26 cellular contexts compared by ENCODE assay signal in genomic region chr14:74404435-74404834, GRCh38. TPM values are rescaled to one million over a fixed set of nuclear protein-coding genes. Genes with fewer than 3 reads are reported as not detected.
A peak's percentile ranks its signal among the peaks of the same experiment; 100 is the strongest.
DNase-seq lines count a peak whose midpoint lies in the region; ATAC-seq, FAIRE-seq and TF ChIP-seq lines count a peak whose summit lies in the region.
"Had no signal": no experiment of that assay in that cellular context is flagged by ENCODE, and none has a peak within 500 bp of the region (broad histone marks: within the 10 kb centered on the region; RNA-seq: fewer than 3 reads in every experiment).

No MANE protein-coding gene starts in this region.

- no peak overlapping the region for H2BK120ac ChIP-seq in IMR-90 (ENCODE audit: low read depth, low read length)

- no peaks in the 10 kb centered on the region for H3K36me3 Mint-ChIP-seq in stimulated activated effector memory CD8-positive, alpha-beta T cell treated with anti-CD3 and anti-CD28 coated beads, Interleukin-12 subunit alpha, Interleukin-12 subunit beta, amount 100 ng/mL, for 72 hours
- H3K36me3 Mint-ChIP-seq: CD8-positive, alpha-beta T cell had no signal

- H3K4me3 ChIP-seq in BLaER1 (no peak overlapping the region), IMR-90 (ENCODE audit: insufficient read depth, low read depth, low read length) (no peak overlapping the region), kidney (ENCODE audit: low read length in 2 of 2) (no peak overlapping the region)

- H3K18ac ChIP-seq in IMR-90 (ENCODE audit: low read depth, low read length): no peak overlapping the region

- H3K9ac ChIP-seq in BLaER1: 0 out of 2 replicates have a peak overlapping the region, but pooled peaks have one; percentile 28
- no peak overlapping the region for H3K9ac ChIP-seq in IMR-90 (ENCODE audit: low read depth, low read length)
- no peak overlapping the region for H3K9ac ChIP-seq in kidney (ENCODE audit: low read length in 2 of 2)
- H3K9ac ChIP-seq: KMS-11, SK-N-SH had no signal

- no TSS peak for BruUV-seq in IMR-90 (replicated peaks; lab: Mats Ljungman, UMichigan)

- H3K23ac ChIP-seq in IMR-90 (ENCODE audit: low read depth, low read length): no peak overlapping the region

- no peaks in the 10 kb centered on the region for H3K9me1 ChIP-seq in IMR-90 (ENCODE audit: insufficient read depth, low read length)

- H3K4me2 ChIP-seq in BLaER1: peak overlapping the region; percentile 99
- no peak overlapping the region for H3K4me2 ChIP-seq in IMR-90 (ENCODE audit: low read depth, low read length)
- H3K4me2 ChIP-seq: KMS-11, SK-N-SH had no signal

- ATAC-seq in IMR-90 (ENCODE audit: low read depth) (no peak), HG03159 (IDR thresholded peaks at IDR 0.05; ENCODE audit: unreplicated experiment) (no peak)
- ATAC-seq in stimulated activated effector memory CD8-positive, alpha-beta T cell treated with anti-CD3 and anti-CD28 coated beads, Interleukin-12 subunit alpha, Interleukin-12 subunit beta, amount 100 ng/mL, for 72 hours: no peak
- ATAC-seq: CD8-positive, alpha-beta T cell had no signal

- no peaks in the 10 kb centered on the region for H3K79me1 ChIP-seq in IMR-90 (ENCODE audit: low read depth in 1 of 2, low read length in 2 of 2)

- H3K56ac ChIP-seq in IMR-90 (ENCODE audit: extremely low read depth, insufficient read depth, low read length): no peak overlapping the region

- no peak overlapping the region for H2BK20ac ChIP-seq in IMR-90 (ENCODE audit: low read depth, low read length)

- no peak overlapping the region for H4K5ac ChIP-seq in IMR-90 (ENCODE audit: low read depth, low read length)

- no peaks in the 10 kb centered on the region for H3K9me3 Mint-ChIP-seq in stimulated activated effector memory CD8-positive, alpha-beta T cell treated with anti-CD3 and anti-CD28 coated beads, Interleukin-12 subunit alpha, Interleukin-12 subunit beta, amount 100 ng/mL, for 72 hours
- H3K9me3 Mint-ChIP-seq: CD8-positive, alpha-beta T cell had no signal

- peak overlapping the region; percentile 28 for H2AK9ac ChIP-seq in IMR-90 (replicated peaks; ENCODE audit: low read depth, low read length, poor library complexity)

- no peak overlapping the region for H4K91ac ChIP-seq in IMR-90 (ENCODE audit: insufficient read depth, low read depth, low read length)

- TF ChIP-seq POLR2A in IMR-90 (IDR thresholded peaks at IDR 0.05; ENCODE audit: low read depth, low read length): no peak
- no peak for TF ChIP-seq POLR2A in H54 (IDR thresholded peaks at IDR 0.05; ENCODE audit: low read depth, low read length)

- dilution Hi-C loops in IMR-90 (cut with HindIII; ENCODE audit: low sequenced_read_pairs, unreplicated experiment): no loop called here

- H3K36me3 ChIP-seq in BLaER1: no peaks in the 10 kb centered on the region
- no peaks in the 10 kb centered on the region for H3K36me3 ChIP-seq in IMR-90 (ENCODE audit: control insufficient read depth, insufficient read depth, low read length)
- H3K36me3 ChIP-seq in kidney (ENCODE audit: control insufficient read depth in 1 of 2, insufficient read depth in 2 of 2, low read length in 2 of 2): no peaks in the 10 kb centered on the region

- in situ Hi-C loops in IMR-90 (cut with MboI; ENCODE audit: low sequenced_read_pairs): no loop called here

- CTCF ChIA-PET in IMR-90 (lab: Yijun Ruan, JAX): no interaction called here

- peak overlapping the region; percentile 23 for H3K27ac Mint-ChIP-seq in stimulated activated effector memory CD8-positive, alpha-beta T cell treated with anti-CD3 and anti-CD28 coated beads, Interleukin-12 subunit alpha, Interleukin-12 subunit beta, amount 100 ng/mL, for 72 hours
- H3K27ac Mint-ChIP-seq: CD8-positive, alpha-beta T cell had no signal

- no peak for DNase-seq in IMR-90
- peak; percentile 43 for DNase-seq in kidney
- no peak for DNase-seq in stimulated activated effector memory CD8-positive, alpha-beta T cell treated with anti-CD3 and anti-CD28 coated beads, Interleukin-12 subunit alpha, Interleukin-12 subunit beta, amount 100 ng/mL, for 72 hours (ENCODE audit: low spot score in 2 of 2)
- DNase-seq in H54 (ENCODE audit: insufficient read length, low spot score): no peak
- DNase-seq in NCI-H526 (lab: John Stamatoyannopoulos, UW): no peak
- DNase-seq: CD8-positive, alpha-beta T cell; DMS79 treated with DMSO at 0.1 percent for 48 hours; GF-D8; NCI-H1048; NCI-H1436; NCI-H187; NCI-H524; NCI-H774; SK-N-SH; SW 1271 had no signal

- H3K4me1 ChIP-seq in BLaER1 (peaks cover 92% of the 10 kb centered on the region), IMR-90 (ENCODE audit: control insufficient read depth, insufficient read depth, low read length) (peaks cover 4% of the 10 kb centered on the region), kidney (ENCODE audit: control insufficient read depth in 1 of 2, insufficient read depth in 1 of 2, low read depth in 1 of 2, low read length in 2 of 2) (peaks cover 7 to 18% of the 10 kb centered on the region in 2 donors)

- H3K9me3 ChIP-seq in BLaER1 (no peaks in the 10 kb centered on the region), IMR-90 (ENCODE audit: control insufficient read depth, insufficient read depth, low read length) (no peaks in the 10 kb centered on the region), kidney (ENCODE audit: control insufficient read depth in 1 of 2, low read length in 2 of 2) (no peaks in the 10 kb centered on the region)
- H3K9me3 ChIP-seq: SK-N-SH had no signal

- no peak overlapping the region for H3K4ac ChIP-seq in IMR-90 (ENCODE audit: low read depth, low read length)

- no peak overlapping the region for H3K14ac ChIP-seq in IMR-90 (replicated peaks; ENCODE audit: low read depth, low read length)

- no peak overlapping the region for H2AFZ ChIP-seq in IMR-90 (replicated peaks; ENCODE audit: low read length, poor library complexity)

- H3K27me3 ChIP-seq in BLaER1: no peaks in the 10 kb centered on the region
- H3K27me3 ChIP-seq in IMR-90 (ENCODE audit: control insufficient read depth, insufficient read depth, low read length): peaks cover 68% of the 10 kb centered on the region

- TF ChIP-seq CTCF in IMR-90 (conservative IDR thresholded peaks at IDR 0.05; ENCODE audit: low read depth, low read length) (no peak), kidney (IDR thresholded peaks at IDR 0.05; ENCODE audit: borderline replicate concordance, extremely low read depth, insufficient read depth) (no peak)

- no peak overlapping the region for H2BK5ac ChIP-seq in IMR-90 (ENCODE audit: low read depth, low read length, poor library complexity, severe bottlenecking)

- TF ChIP-seq RAD21 in IMR-90 (IDR thresholded peaks at IDR 0.05; ENCODE audit: low read length): no peak

- no peaks in the 10 kb centered on the region for H4K20me1 ChIP-seq in BLaER1
- H4K20me1 ChIP-seq in IMR-90 (ENCODE audit: insufficient read depth, low read length): no peaks in the 10 kb centered on the region

- intact Hi-C loops in IMR-90 (cut with micrococcal nuclease) (no loop called here), kidney (cut with DNase I) (no loop called here)

- no peak overlapping the region for H2AK5ac ChIP-seq in IMR-90 (ENCODE audit: low read depth, low read length)

- H3K27ac ChIP-seq in BLaER1 (peak overlapping the region; percentile 95), IMR-90 (ENCODE audit: insufficient read depth, low read length) (no peak overlapping the region), kidney (ENCODE audit: low read depth in 2 of 2, low read length in 2 of 2) (no peak overlapping the region)
- H3K27ac ChIP-seq: C4-2B, KMS-11 had no signal

- peaks cover 21% of the 10 kb centered on the region for H3K4me1 Mint-ChIP-seq in stimulated activated effector memory CD8-positive, alpha-beta T cell treated with anti-CD3 and anti-CD28 coated beads, Interleukin-12 subunit alpha, Interleukin-12 subunit beta, amount 100 ng/mL, for 72 hours

- WGBS in IMR-90 (ENCODE audit: extremely low coverage in 2 of 2, insufficient read length in 1 of 2), 2 experiments: 75% methylated on average over 5 of the region's 7 CpGs; no CpG with 5 or more reads in 1 of the 2 experiments

- POLR2A ChIA-PET in IMR-90 (lab: Charles Lee; ENCODE audit: unreplicated experiment): no interaction called here

- FAIRE-seq in kidney (lab: Jason Lieb, UNC) (no peak), H54 (lab: Jason Lieb, UNC) (no peak)
- FAIRE-seq: A204.1, GM12892, GM19239, RCC 7860 had no signal

- no peak overlapping the region for H2BK15ac ChIP-seq in IMR-90 (ENCODE audit: low read depth, low read length)

- no peak overlapping the region for H3K4me3 Mint-ChIP-seq in stimulated activated effector memory CD8-positive, alpha-beta T cell treated with anti-CD3 and anti-CD28 coated beads, Interleukin-12 subunit alpha, Interleukin-12 subunit beta, amount 100 ng/mL, for 72 hours
- H3K4me3 Mint-ChIP-seq: CD8-positive, alpha-beta T cell had no signal

- no peak overlapping the region for H4K8ac ChIP-seq in IMR-90 (ENCODE audit: low read depth in 2 of 2, low read length in 2 of 2)

TF ChIP-seq in IMR-90, 13 proteins besides CTCF, POLR2A, EP300 and RAD21 (continues in another document):
- TF ChIP-seq, protein P1, sequence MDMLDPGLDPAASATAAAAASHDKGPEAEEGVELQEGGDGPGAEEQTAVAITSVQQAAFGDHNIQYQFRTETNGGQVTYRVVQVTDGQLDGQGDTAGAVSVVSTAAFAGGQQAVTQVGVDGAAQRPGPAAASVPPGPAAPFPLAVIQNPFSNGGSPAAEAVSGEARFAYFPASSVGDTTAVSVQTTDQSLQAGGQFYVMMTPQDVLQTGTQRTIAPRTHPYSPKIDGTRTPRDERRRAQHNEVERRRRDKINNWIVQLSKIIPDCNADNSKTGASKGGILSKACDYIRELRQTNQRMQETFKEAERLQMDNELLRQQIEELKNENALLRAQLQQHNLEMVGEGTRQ (IDR thresholded peaks at IDR 0.05; ENCODE audit: low read depth, low read length): no peak
- TF ChIP-seq MAZ (IDR thresholded peaks at IDR 0.05; ENCODE audit: borderline replicate concordance, low read depth, low read length) (no peak), BHLHE40 (IDR thresholded peaks at IDR 0.05; ENCODE audit: low read depth, low read length) (no peak), RCOR1 (IDR thresholded peaks at IDR 0.05; ENCODE audit: insufficient replicate concordance, low read length) (no peak), MXI1 (IDR thresholded peaks at IDR 0.05; ENCODE audit: borderline replicate concordance, low read depth, low read length) (no peak), MAFK (IDR thresholded peaks at IDR 0.05; ENCODE audit: low read depth, low read length) (no peak)

RNA-seq across cellular contexts. Expression of gene SYNDIG1L, which starts 21.6 kb away (rescaled TPM):
- total RNA-seq in IMR-90 (2012; rRNA removed) (not detected in 2 replicates), kidney (0.13 TPM)
- polyA plus RNA-seq in IMR-90 (2012; rRNA removed) (not detected in 2 replicates), kidney (ENCODE audit: insufficient read depth, low read depth, low replicate concordance) (0.47 TPM)
- polyA plus RNA-seq in IMR-90 (2012; cell fraction: cytosol; rRNA removed): not detected in 2 replicates
- polyA plus RNA-seq in IMR-90 (2012; cell fraction: nucleus; rRNA removed; ENCODE audit: low replicate concordance): 0.02 TPM in 1 of 2 replicates, not detected in the other
- total RNA-seq: CD8-positive, alpha-beta T cell; H4; HT1080 had no signal
- polyA plus RNA-seq: AG04450, SK-N-SH had no signal

RNA-seq across cellular contexts. Expression of gene VRTN, which starts 56.2 kb away (rescaled TPM):
- not detected in 2 replicates for total RNA-seq in IMR-90 (2012; rRNA removed)
- polyA plus RNA-seq in IMR-90 (2012; rRNA removed): not detected in 2 replicates
- polyA plus RNA-seq in IMR-90 (2012; cell fraction: cytosol; rRNA removed): not detected in 2 replicates
- not detected in 2 replicates for polyA plus RNA-seq in IMR-90 (2012; cell fraction: nucleus; rRNA removed; ENCODE audit: low replicate concordance)
- total RNA-seq in kidney: not detected
- not detected for polyA plus RNA-seq in kidney (ENCODE audit: insufficient read depth, low read depth, low replicate concordance)
- total RNA-seq: CD8-positive, alpha-beta T cell; H4; HT1080 had no signal
- polyA plus RNA-seq: AG04450, SK-N-SH had no signal
